Comparison of ENCODE assay signal across 16 cellular contexts in genomic region chr15:33454346-33454745, GRCh38.
A peak's percentile ranks its signal among the peaks of the same experiment; 100 is the strongest.
DNase-seq lines count a peak whose midpoint lies in the region; ATAC-seq lines count a peak whose summit lies in the region.
"Had no signal": no experiment of that assay in that cellular context is flagged by ENCODE, and none has a peak within 500 bp of the region (broad histone marks: within the 10 kb centered on the region; RNA-seq: fewer than 3 reads in every experiment).

No MANE protein-coding gene starts in this region.

- no peak for ATAC-seq in HG03565 (IDR thresholded peaks at IDR 0.05; ENCODE audit: unreplicated experiment)
- ATAC-seq in HG03039 (IDR thresholded peaks at IDR 0.05; ENCODE audit: unreplicated experiment) = no peak
- ATAC-seq: GM23338, HCT116 had no signal

- peak; percentile 40 for DNase-seq in HK-2 (ENCODE audit: unreplicated experiment)
- DNase-seq in glomerular visceral epithelial cell (ENCODE audit: extremely low spot score) = peak; percentile 61
- peak; percentile 80 for DNase-seq in kidney tubule cell (ENCODE audit: low spot score)
- DNase-seq in renal cortical epithelial cell (ENCODE audit: low read depth) = peak; percentile 71
- no peak for DNase-seq in NCI-H774 (lab: John Stamatoyannopoulos, UW)
- DNase-seq in NCI-H1105 treated with DMSO at 0.1 percent for 48 hours (lab: John Stamatoyannopoulos, UW) = no peak
- DNase-seq: CD4-positive, alpha-beta T cell; CD8-positive, alpha-beta memory T cell; DMS53; DMS79 treated with DMSO at 0.1 percent for 48 hours; GF-D8; H9 had no signal

Comparison
In these comparisons a context has a peak if more than half of its experiments do, and no peak if none do; other contexts are left out.
1. DNase-seq: peak in HK-2 (single experiment), glomerular visceral epithelial cell (single experiment), kidney tubule cell (single experiment) and renal cortical epithelial cell (single experiment); none in NCI-H774 (single experiment) and NCI-H1105 treated with DMSO at 0.1 percent for 48 hours (single experiment).